28 cellular contexts compared by ENCODE assay signal in genomic region chr6:147136057-147136456, GRCh38.
"Had no signal": no experiment of that assay in that cellular context is flagged by ENCODE, and none has a peak within 500 bp of the region (broad histone marks: within the 10 kb centered on the region; RNA-seq: fewer than 3 reads in every experiment).

No MANE protein-coding gene starts in this region.

- DNase-seq: activated CD4-positive, alpha-beta T cell treated with anti-CD3 and anti-CD28 coated beads for 48 hours; activated CD4-positive, alpha-beta T cell treated with anti-CD3 and anti-CD28 coated beads, Interleukin-2, amount 50 U/mL, for 4 hours; activated CD4-positive, CD25-positive, alpha-beta regulatory T cell treated with anti-CD3 and anti-CD28 coated beads, Interleukin-2, amount 50 U/mL, for 72 hours; activated CD8-positive, alpha-beta memory T cell treated with anti-CD3 and anti-CD28 coated beads, Interleukin-2, amount 10 ng/mL, durations not matched to agents 7 days and 5 days; activated CD8-positive, alpha-beta T cell treated with anti-CD3 and anti-CD28 coated beads, Interleukin-2, amount 10 ng/mL, durations not matched to agents 7 days and 5 days; activated effector memory CD4-positive, alpha-beta T cell treated with Interleukin-2 at 50 U/mL for 16 hours; activated naive CD4-positive, alpha-beta T cell; activated T-cell treated with anti-CD3 and anti-CD28 coated beads, Interleukin-2, amount 50 U/mL, for 24 hours; aorta; caudate nucleus; IMR-90; KG1; MV-4-11; NCI-H1092 treated with DMSO at 0.1 percent for 48 hours; NCI-H1436; NCI-H187 treated with DMSO at 0.1 percent for 48 hours; NCI-H2081 treated with DMSO at 0.1 percent for 48 hours; NCI-H446; NCI-H524; NCI-H82; SHP77 treated with DMSO at 0.1 percent for 48 hours; T-helper 17 cell; T-helper 9 cell had no signal

- H3K36me3 ChIP-seq: breast epithelium, MG63 had no signal

- H3K9me3 ChIP-seq: breast epithelium, MG63 had no signal

- H3K36me3 Mint-ChIP-seq: activated CD8-positive, alpha-beta memory T cell treated with anti-CD3 and anti-CD28 coated beads, Interleukin-2, amount 10 ng/mL, durations not matched to agents 7 days and 5 days; activated naive CD4-positive, alpha-beta T cell treated with anti-CD3 and anti-CD28 coated beads, Interleukin-2, amount 50 U/mL, for 24 hours; WTC11 had no signal

- H3K27me3 ChIP-seq: breast epithelium, MG63 had no signal

- H3K27ac ChIP-seq: breast epithelium had no signal

- H3K9me3 Mint-ChIP-seq: activated T-cell treated with anti-CD3 and anti-CD28 coated beads, Interleukin-2, amount 50 U/mL, for 24 hours; activated T-helper 1 cell treated with anti-CD3 and anti-CD28 coated beads, Interleukin-12 subunit alpha, Interleukin-12 subunit beta, Interleukin-2, Interleukin-4 antibody, amounts not matched to agents 30 ng/mL and 10 ng/mL and 1 ng/mL, durations not matched to agents 14 hours and 24 hours and 36 hours; WTC11 had no signal

- H3K4me3 Mint-ChIP-seq: activated CD8-positive, alpha-beta memory T cell treated with anti-CD3 and anti-CD28 coated beads, Interleukin-2, amount 10 ng/mL, durations not matched to agents 7 days and 5 days; activated CD8-positive, alpha-beta T cell treated with anti-CD3 and anti-CD28 coated beads, Interleukin-2, amount 10 ng/mL, durations not matched to agents 7 days and 5 days; activated naive CD4-positive, alpha-beta T cell treated with anti-CD3 and anti-CD28 coated beads, Interleukin-2, amount 50 U/mL, for 24 hours; activated T-cell treated with anti-CD3 and anti-CD28 coated beads, Interleukin-2, amount 50 U/mL, for 24 hours; activated T-helper 1 cell treated with anti-CD3 and anti-CD28 coated beads, Interleukin-12 subunit alpha, Interleukin-12 subunit beta, Interleukin-2, Interleukin-4 antibody, amounts not matched to agents 30 ng/mL and 10 ng/mL and 1 ng/mL, durations not matched to agents 14 hours and 24 hours and 36 hours; T-helper 17 cell; WTC11 had no signal

- H3K4me3 ChIP-seq: breast epithelium, MG63 had no signal

- H3K27ac Mint-ChIP-seq: activated CD8-positive, alpha-beta memory T cell treated with anti-CD3 and anti-CD28 coated beads, Interleukin-2, amount 10 ng/mL, durations not matched to agents 7 days and 5 days; activated CD8-positive, alpha-beta T cell treated with anti-CD3 and anti-CD28 coated beads, Interleukin-2, amount 10 ng/mL, durations not matched to agents 7 days and 5 days; activated naive CD4-positive, alpha-beta T cell treated with anti-CD3 and anti-CD28 coated beads, Interleukin-2, amount 50 U/mL, for 24 hours; activated T-cell treated with anti-CD3 and anti-CD28 coated beads, Interleukin-2, amount 50 U/mL, for 24 hours; activated T-helper 1 cell treated with anti-CD3 and anti-CD28 coated beads, Interleukin-12 subunit alpha, Interleukin-12 subunit beta, Interleukin-2, Interleukin-4 antibody, amounts not matched to agents 30 ng/mL and 10 ng/mL and 1 ng/mL, durations not matched to agents 14 hours and 24 hours and 36 hours; T-helper 17 cell had no signal

- ATAC-seq: activated CD8-positive, alpha-beta memory T cell treated with anti-CD3 and anti-CD28 coated beads, Interleukin-2, amount 10 ng/mL, durations not matched to agents 7 days and 5 days; activated CD8-positive, alpha-beta T cell treated with anti-CD3 and anti-CD28 coated beads, Interleukin-2, amount 10 ng/mL, durations not matched to agents 7 days and 5 days; T-helper 17 cell had no signal

- H3K4me1 Mint-ChIP-seq: activated CD8-positive, alpha-beta memory T cell treated with anti-CD3 and anti-CD28 coated beads, Interleukin-2, amount 10 ng/mL, durations not matched to agents 7 days and 5 days had no signal

- H3K27me3 Mint-ChIP-seq: activated CD8-positive, alpha-beta memory T cell treated with anti-CD3 and anti-CD28 coated beads, Interleukin-2, amount 10 ng/mL, durations not matched to agents 7 days and 5 days; activated naive CD4-positive, alpha-beta T cell treated with anti-CD3 and anti-CD28 coated beads, Interleukin-2, amount 50 U/mL, for 24 hours; activated T-cell treated with anti-CD3 and anti-CD28 coated beads, Interleukin-2, amount 50 U/mL, for 24 hours; T-helper 17 cell had no signal

- H3K4me1 ChIP-seq: breast epithelium had no signal
